In the genomic region with DNA sequence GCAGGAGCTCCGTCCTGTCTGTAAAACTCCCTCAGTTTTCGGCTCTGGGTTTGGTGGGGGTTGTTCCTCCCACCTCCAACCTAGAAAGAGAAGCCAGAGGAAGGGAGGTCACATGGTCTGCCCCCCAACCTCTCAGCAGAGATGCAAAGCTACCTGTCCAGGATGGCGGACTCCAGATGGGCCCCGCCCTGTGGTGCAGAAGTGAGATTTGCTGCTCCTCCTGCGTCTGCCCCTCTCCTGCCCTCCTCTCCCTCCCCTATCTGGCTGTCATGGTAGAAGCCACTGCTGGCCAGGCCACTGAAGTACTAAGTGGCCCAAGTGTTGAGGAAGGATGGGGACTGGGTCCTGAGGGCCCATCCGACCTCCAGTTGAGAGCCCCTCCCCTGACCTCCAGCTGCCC, we compare ENCODE assay signal across 10 cellular contexts. TPM values are rescaled to one million over a fixed set of nuclear protein-coding genes. Genes with fewer than 3 reads are reported as not detected.
A peak's percentile ranks its signal among the peaks of the same experiment; 100 is the strongest.
DNase-seq lines count a peak whose midpoint lies in the region; ATAC-seq and TF ChIP-seq lines count a peak whose summit lies in the region.
"Had no signal": no experiment of that assay in that cellular context is flagged by ENCODE, and none has a peak within 500 bp of the region (broad histone marks: within the 10 kb centered on the region; RNA-seq: fewer than 3 reads in every experiment).

No MANE protein-coding gene starts in this region.

- POLR2A ChIA-PET in WTC11 (lab: Charles Lee) = interaction anchor here (1.5 to 1.8 kb wide), 2 partner anchors 25 to 55 kb away, joined by 5 to 6 read pairs; no protein-coding TSS in a partner anchor

- H3K27ac Mint-ChIP-seq in WTC11 = no peak overlapping the region
- peak overlapping the region; percentile 59 for H3K27ac Mint-ChIP-seq in progenitor cell of endocrine pancreas
- H3K27ac Mint-ChIP-seq: activated CD8-positive, alpha-beta T cell treated with anti-CD3 and anti-CD28 coated beads for 36 hours; activated naive CD8-positive, alpha-beta T cell treated with anti-CD3 and anti-CD28 coated beads, Interleukin-2, amount 50 U/mL, for 24 hours had no signal

- H3K9me3 Mint-ChIP-seq in WTC11 (no peaks in the 10 kb centered on the region), progenitor cell of endocrine pancreas (ENCODE audit: low read depth) (no peaks in the 10 kb centered on the region)
- H3K9me3 Mint-ChIP-seq: activated CD8-positive, alpha-beta T cell treated with anti-CD3 and anti-CD28 coated beads for 36 hours; activated naive CD8-positive, alpha-beta T cell treated with anti-CD3 and anti-CD28 coated beads, Interleukin-2, amount 50 U/mL, for 24 hours had no signal

- peak overlapping the region; percentile 73 for H3K27ac ChIP-seq in 22Rv1

- CTCF ChIA-PET in WTC11 (lab: Charles Lee) = interaction anchor here (0.6 to 12.5 kb wide), 12 partner anchors 7 to 101 kb away, joined by 3 to 145 read pairs (median 4); a partner anchor contains a TSS

- H3K4me3 ChIP-seq in foreskin fibroblast (ENCODE audit: low read depth in 1 of 2, low read length in 2 of 2) = peak overlapping the region; percentile 47 to 72

- TF ChIP-seq CTCF in 22Rv1 (IDR thresholded peaks at IDR 0.05) (no peak), WTC11 (IDR thresholded peaks at IDR 0.05) (no peak), foreskin fibroblast (IDR thresholded peaks at IDR 0.05; ENCODE audit: low read depth, low read length) (no peak), progenitor cell of endocrine pancreas (IDR thresholded peaks at IDR 0.05; ENCODE audit: unreplicated experiment) (no peak)

- DNase-seq in WTC11 (ENCODE audit: low spot score) = no peak
- DNase-seq in foreskin fibroblast = no peak
- DNase-seq in progenitor cell of endocrine pancreas (ENCODE audit: low spot score, unreplicated experiment) = no peak
- DNase-seq in middle frontal gyrus (ENCODE audit: extremely low spot score, low spot score) = no peak
- no peak for DNase-seq in foreskin melanocyte
- no peak for DNase-seq in GF-D8 (lab: John Stamatoyannopoulos, UW)
- no peak for DNase-seq in DMS79 (lab: John Stamatoyannopoulos, UW)
- DNase-seq: activated CD8-positive, alpha-beta T cell treated with anti-CD3 and anti-CD28 coated beads for 36 hours; activated naive CD8-positive, alpha-beta T cell treated with anti-CD3 and anti-CD28 coated beads, Interleukin-2, amount 50 U/mL, for 24 hours had no signal

- H3K27me3 Mint-ChIP-seq in WTC11 (ENCODE audit: low read depth) = no peaks in the 10 kb centered on the region; the same call in none of the 2 replicates
- H3K27me3 Mint-ChIP-seq in progenitor cell of endocrine pancreas = peaks cover 3% of the 10 kb centered on the region

- H3K4me1 Mint-ChIP-seq in WTC11 = peaks cover 51% of the 10 kb centered on the region
- H3K4me1 Mint-ChIP-seq in progenitor cell of endocrine pancreas (ENCODE audit: low read depth) = peaks cover 41% of the 10 kb centered on the region

- H3K36me3 Mint-ChIP-seq in WTC11 (no peaks in the 10 kb centered on the region), progenitor cell of endocrine pancreas (ENCODE audit: insufficient read depth) (no peaks in the 10 kb centered on the region)

- no peak overlapping the region for H3K4me3 Mint-ChIP-seq in WTC11
- H3K4me3 Mint-ChIP-seq in progenitor cell of endocrine pancreas (ENCODE audit: low read depth) = no peak overlapping the region
- H3K4me3 Mint-ChIP-seq: activated CD8-positive, alpha-beta T cell treated with anti-CD3 and anti-CD28 coated beads for 36 hours; activated naive CD8-positive, alpha-beta T cell treated with anti-CD3 and anti-CD28 coated beads, Interleukin-2, amount 50 U/mL, for 24 hours had no signal

- ATAC-seq in WTC11 = no peak
- ATAC-seq: activated CD8-positive, alpha-beta T cell treated with anti-CD3 and anti-CD28 coated beads for 36 hours; activated naive CD8-positive, alpha-beta T cell treated with anti-CD3 and anti-CD28 coated beads, Interleukin-2, amount 50 U/mL, for 24 hours had no signal

TF ChIP-seq in WTC11, 78 proteins besides CTCF, POLR2A, EP300 and RAD21:
- no peak for TF ChIP-seq MXD4 (CRISPR knock-in tag; IDR thresholded peaks at IDR 0.05; ENCODE audit: borderline replicate concordance)
- no peak for TF ChIP-seq ZNF396 (CRISPR knock-in tag; IDR thresholded peaks at IDR 0.05; ENCODE audit: borderline replicate concordance)
- no peak for TF ChIP-seq ZNF138 (CRISPR knock-in tag; conservative IDR thresholded peaks at IDR 0.05)
- TF ChIP-seq, protein P1, sequence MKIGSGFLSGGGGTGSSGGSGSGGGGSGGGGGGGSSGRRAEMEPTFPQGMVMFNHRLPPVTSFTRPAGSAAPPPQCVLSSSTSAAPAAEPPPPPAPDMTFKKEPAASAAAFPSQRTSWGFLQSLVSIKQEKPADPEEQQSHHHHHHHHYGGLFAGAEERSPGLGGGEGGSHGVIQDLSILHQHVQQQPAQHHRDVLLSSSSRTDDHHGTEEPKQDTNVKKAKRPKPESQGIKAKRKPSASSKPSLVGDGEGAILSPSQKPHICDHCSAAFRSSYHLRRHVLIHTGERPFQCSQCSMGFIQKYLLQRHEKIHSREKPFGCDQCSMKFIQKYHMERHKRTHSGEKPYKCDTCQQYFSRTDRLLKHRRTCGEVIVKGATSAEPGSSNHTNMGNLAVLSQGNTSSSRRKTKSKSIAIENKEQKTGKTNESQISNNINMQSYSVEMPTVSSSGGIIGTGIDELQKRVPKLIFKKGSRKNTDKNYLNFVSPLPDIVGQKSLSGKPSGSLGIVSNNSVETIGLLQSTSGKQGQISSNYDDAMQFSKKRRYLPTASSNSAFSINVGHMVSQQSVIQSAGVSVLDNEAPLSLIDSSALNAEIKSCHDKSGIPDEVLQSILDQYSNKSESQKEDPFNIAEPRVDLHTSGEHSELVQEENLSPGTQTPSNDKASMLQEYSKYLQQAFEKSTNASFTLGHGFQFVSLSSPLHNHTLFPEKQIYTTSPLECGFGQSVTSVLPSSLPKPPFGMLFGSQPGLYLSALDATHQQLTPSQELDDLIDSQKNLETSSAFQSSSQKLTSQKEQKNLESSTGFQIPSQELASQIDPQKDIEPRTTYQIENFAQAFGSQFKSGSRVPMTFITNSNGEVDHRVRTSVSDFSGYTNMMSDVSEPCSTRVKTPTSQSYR (CRISPR knock-in tag; IDR thresholded peaks at IDR 0.05) = no peak
- TF ChIP-seq, protein P2, sequence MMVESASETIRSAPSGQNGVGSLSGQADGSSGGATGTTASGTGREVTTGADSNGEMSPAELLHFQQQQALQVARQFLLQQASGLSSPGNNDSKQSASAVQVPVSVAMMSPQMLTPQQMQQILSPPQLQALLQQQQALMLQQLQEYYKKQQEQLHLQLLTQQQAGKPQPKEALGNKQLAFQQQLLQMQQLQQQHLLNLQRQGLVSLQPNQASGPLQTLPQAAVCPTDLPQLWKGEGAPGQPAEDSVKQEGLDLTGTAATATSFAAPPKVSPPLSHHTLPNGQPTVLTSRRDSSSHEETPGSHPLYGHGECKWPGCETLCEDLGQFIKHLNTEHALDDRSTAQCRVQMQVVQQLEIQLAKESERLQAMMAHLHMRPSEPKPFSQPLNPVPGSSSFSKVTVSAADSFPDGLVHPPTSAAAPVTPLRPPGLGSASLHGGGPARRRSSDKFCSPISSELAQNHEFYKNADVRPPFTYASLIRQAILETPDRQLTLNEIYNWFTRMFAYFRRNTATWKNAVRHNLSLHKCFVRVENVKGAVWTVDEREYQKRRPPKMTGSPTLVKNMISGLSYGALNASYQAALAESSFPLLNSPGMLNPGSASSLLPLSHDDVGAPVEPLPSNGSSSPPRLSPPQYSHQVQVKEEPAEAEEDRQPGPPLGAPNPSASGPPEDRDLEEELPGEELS (CRISPR knock-in tag; IDR thresholded peaks at IDR 0.05) = no peak
- TF ChIP-seq NFYB (CRISPR knock-in tag; conservative IDR thresholded peaks at IDR 0.05; ENCODE audit: low read depth) = no peak
- TF ChIP-seq OVOL2 (CRISPR knock-in tag; IDR thresholded peaks at IDR 0.05; ENCODE audit: borderline replicate concordance) = no peak
- TF ChIP-seq EMX1 (CRISPR knock-in tag; IDR thresholded peaks at IDR 0.05) = no peak
- no peak for TF ChIP-seq GABPB1 (CRISPR knock-in tag; IDR thresholded peaks at IDR 0.05)
- no peak for TF ChIP-seq PRRX2 (CRISPR knock-in tag; IDR thresholded peaks at IDR 0.05)
- TF ChIP-seq, protein P3, sequence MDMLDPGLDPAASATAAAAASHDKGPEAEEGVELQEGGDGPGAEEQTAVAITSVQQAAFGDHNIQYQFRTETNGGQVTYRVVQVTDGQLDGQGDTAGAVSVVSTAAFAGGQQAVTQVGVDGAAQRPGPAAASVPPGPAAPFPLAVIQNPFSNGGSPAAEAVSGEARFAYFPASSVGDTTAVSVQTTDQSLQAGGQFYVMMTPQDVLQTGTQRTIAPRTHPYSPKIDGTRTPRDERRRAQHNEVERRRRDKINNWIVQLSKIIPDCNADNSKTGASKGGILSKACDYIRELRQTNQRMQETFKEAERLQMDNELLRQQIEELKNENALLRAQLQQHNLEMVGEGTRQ (CRISPR knock-in tag; IDR thresholded peaks at IDR 0.05) = peak; percentile 32; the same call in 1 of the 2 replicates
- TF ChIP-seq JAZF1 (CRISPR knock-in tag; IDR thresholded peaks at IDR 0.05) = no peak
- TF ChIP-seq TP53 (CRISPR knock-in tag; IDR thresholded peaks at IDR 0.05) = 0 out of 2 replicates have a peak, but pooled peaks have one; percentile 26

RNA-seq across cellular contexts. Expression of a gene that starts 2.1 kb away (rescaled TPM):
- total RNA-seq in WTC11 (2021) = 7.3 to 9.0 TPM (median 8.7 TPM) in 3 replicates
- 24.6 and 27.6 TPM in 2 replicates for total RNA-seq in progenitor cell of endocrine pancreas

RNA-seq across cellular contexts. Expression of a gene that starts 12.1 kb away (rescaled TPM):
- total RNA-seq in WTC11 (2021) (0.41 to 0.60 TPM (median 0.57 TPM) in 3 replicates), progenitor cell of endocrine pancreas (not detected in 2 replicates)
- total RNA-seq: activated CD8-positive, alpha-beta T cell treated with anti-CD3 and anti-CD28 coated beads for 36 hours had no signal

RNA-seq across cellular contexts. Expression of a gene that starts 25.4 kb away (rescaled TPM):
- total RNA-seq in WTC11 (2021) (63.2 to 92.0 TPM (median 75.6 TPM) in 3 replicates), progenitor cell of endocrine pancreas (49.0 and 58.7 TPM in 2 replicates)

RNA-seq across cellular contexts. Expression of a gene that starts 30.8 kb away (rescaled TPM):
- total RNA-seq in WTC11 (2021) = 181 to 185 TPM (median 185 TPM) in 3 replicates
- 158 and 171 TPM in 2 replicates for total RNA-seq in progenitor cell of endocrine pancreas

RNA-seq across cellular contexts. Expression of a gene that starts 32.4 kb away (rescaled TPM):
- 2.9 to 3.8 TPM (median 3.2 TPM) in 3 replicates for total RNA-seq in WTC11 (2021)
- 3.2 and 3.6 TPM in 2 replicates for total RNA-seq in progenitor cell of endocrine pancreas
